23 cellular contexts compared by ENCODE assay signal in the genomic region with DNA sequence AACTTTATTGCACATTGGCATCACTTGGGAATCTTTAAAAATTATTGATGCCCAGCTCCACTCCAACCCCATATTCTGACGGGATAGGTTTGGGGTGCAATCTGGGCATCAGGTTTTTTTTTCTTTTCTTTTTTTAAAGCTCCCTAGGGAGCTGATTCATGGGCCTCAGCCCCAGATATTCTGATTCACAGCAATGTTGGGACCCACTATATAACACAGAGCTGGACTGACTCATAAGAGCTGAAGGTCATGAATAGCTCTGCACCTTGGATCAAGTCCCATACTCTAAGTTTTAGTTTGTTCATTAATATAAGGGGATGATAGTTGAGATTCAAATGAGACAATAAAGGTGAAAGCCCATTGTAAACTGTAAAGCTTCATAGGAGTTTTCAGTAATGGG.
DNase-seq lines count a peak whose midpoint lies in the region; ATAC-seq and TF ChIP-seq lines count a peak whose summit lies in the region.
"Had no signal": no experiment of that assay in that cellular context is flagged by ENCODE, and none has a peak within 500 bp of the region (broad histone marks: within the 10 kb centered on the region; RNA-seq: fewer than 3 reads in every experiment).

No MANE protein-coding gene starts in this region.

- no peak overlapping the region for H3K4me3 ChIP-seq in heart left ventricle
- no peak overlapping the region for H3K4me3 ChIP-seq in RWPE2 (ENCODE audit: severe bottlenecking)
- H3K4me3 ChIP-seq: A549, gastrocnemius medialis, lower lobe of right lung, spleen, transverse colon had no signal

- no peak overlapping the region for H3K4me3 Mint-ChIP-seq in effector memory CD8-positive, alpha-beta T cell
- H3K4me3 Mint-ChIP-seq: activated naive CD8-positive, alpha-beta T cell treated with anti-CD3 and anti-CD28 coated beads for 36 hours; CD8-positive, alpha-beta memory T cell; stimulated activated effector memory CD8-positive, alpha-beta T cell treated with anti-CD3 and anti-CD28 coated beads, Interleukin-12 subunit alpha, Interleukin-12 subunit beta, amount 100 ng/mL, for 72 hours had no signal

- no peaks in the 10 kb centered on the region for H3K36me3 Mint-ChIP-seq in effector memory CD8-positive, alpha-beta T cell (ENCODE audit: insufficient read depth)
- H3K36me3 Mint-ChIP-seq: activated naive CD8-positive, alpha-beta T cell treated with anti-CD3 and anti-CD28 coated beads for 36 hours; CD8-positive, alpha-beta memory T cell; stimulated activated effector memory CD8-positive, alpha-beta T cell treated with anti-CD3 and anti-CD28 coated beads, Interleukin-12 subunit alpha, Interleukin-12 subunit beta, amount 100 ng/mL, for 72 hours had no signal

- ATAC-seq in heart left ventricle (peak in 3 of 4 donors; percentile 32 to 82 (median 63)), Right ventricle myocardium inferior (no peak), RWPE2 (ENCODE audit: low read depth) (0 out of 3 replicates have a peak, but pooled peaks have one; percentile 35), GM21737 (IDR thresholded peaks at IDR 0.05; ENCODE audit: unreplicated experiment) (no peak), HG03175 (IDR thresholded peaks at IDR 0.05; ENCODE audit: unreplicated experiment) (no peak)
- ATAC-seq in effector memory CD8-positive, alpha-beta T cell (replicated peaks) = no peak
- ATAC-seq: A549; gastrocnemius medialis; lower lobe of right lung; stimulated activated effector memory CD8-positive, alpha-beta T cell treated with anti-CD3 and anti-CD28 coated beads, Interleukin-12 subunit alpha, Interleukin-12 subunit beta, amount 100 ng/mL, for 72 hours had no signal

- H3K27me3 Mint-ChIP-seq in effector memory CD8-positive, alpha-beta T cell = peaks cover 0 to 8% of the 10 kb centered on the region in 2 donors
- H3K27me3 Mint-ChIP-seq: activated naive CD8-positive, alpha-beta T cell treated with anti-CD3 and anti-CD28 coated beads for 36 hours had no signal

- no peaks in the 10 kb centered on the region for H3K9me3 Mint-ChIP-seq in effector memory CD8-positive, alpha-beta T cell
- H3K9me3 Mint-ChIP-seq: activated naive CD8-positive, alpha-beta T cell treated with anti-CD3 and anti-CD28 coated beads for 36 hours; CD8-positive, alpha-beta memory T cell; stimulated activated effector memory CD8-positive, alpha-beta T cell treated with anti-CD3 and anti-CD28 coated beads, Interleukin-12 subunit alpha, Interleukin-12 subunit beta, amount 100 ng/mL, for 72 hours had no signal

- H3K36me3 ChIP-seq in heart left ventricle (no peaks in the 10 kb centered on the region), RWPE2 (ENCODE audit: low read depth) (no peaks in the 10 kb centered on the region)
- H3K36me3 ChIP-seq: gastrocnemius medialis, lower lobe of right lung, transverse colon had no signal

- H3K4me1 ChIP-seq in heart left ventricle (peaks cover 0 to 29% (median 10%) of the 10 kb centered on the region in 12 donors), RWPE2 (ENCODE audit: insufficient read depth, poor library complexity, severe bottlenecking) (no peaks in the 10 kb centered on the region)
- H3K4me1 ChIP-seq: A549, gastrocnemius medialis, lower lobe of right lung, parathyroid adenoma, spleen had no signal

- no peaks in the 10 kb centered on the region for H3K4me1 Mint-ChIP-seq in effector memory CD8-positive, alpha-beta T cell (ENCODE audit: low read depth in 2 of 2)
- H3K4me1 Mint-ChIP-seq: activated naive CD8-positive, alpha-beta T cell treated with anti-CD3 and anti-CD28 coated beads for 36 hours; CD8-positive, alpha-beta memory T cell; stimulated activated effector memory CD8-positive, alpha-beta T cell treated with anti-CD3 and anti-CD28 coated beads, Interleukin-12 subunit alpha, Interleukin-12 subunit beta, amount 100 ng/mL, for 72 hours had no signal

- no peak for DNase-seq in heart left ventricle
- no peak for DNase-seq in Right ventricle myocardium inferior (ENCODE audit: missing footprints)
- no peak for DNase-seq in RWPE2 (ENCODE audit: low spot score)
- peak; percentile 70 for DNase-seq in fibroblast of peridontal ligament (ENCODE audit: extremely low read depth)
- no peak for DNase-seq in SIG-M5 treated with dmso at 0.1 percent for 504 hours (lab: John Stamatoyannopoulos, UW; ENCODE audit: unreplicated experiment)
- DNase-seq in effector memory CD8-positive, alpha-beta T cell = no peak
- DNase-seq: activated naive CD8-positive, alpha-beta T cell treated with anti-CD3 and anti-CD28 coated beads for 36 hours; CD8-positive, alpha-beta memory T cell; cerebellar nuclear complex; DMS79 treated with DMSO at 0.1 percent for 48 hours; gastrocnemius medialis; lower lobe of right lung; MM.1S; NCI-H1694 treated with DMSO at 0.1 percent for 48 hours; NCI-H446; NK-92 treated with Interleukin-12 subunit alpha and Interleukin-12 subunit beta, amount 100 ng/mL, for 24 hours; spleen; transverse colon had no signal

- H3K27ac Mint-ChIP-seq in effector memory CD8-positive, alpha-beta T cell = no peak overlapping the region
- H3K27ac Mint-ChIP-seq: activated naive CD8-positive, alpha-beta T cell treated with anti-CD3 and anti-CD28 coated beads for 36 hours; CD8-positive, alpha-beta memory T cell; stimulated activated effector memory CD8-positive, alpha-beta T cell treated with anti-CD3 and anti-CD28 coated beads, Interleukin-12 subunit alpha, Interleukin-12 subunit beta, amount 100 ng/mL, for 72 hours had no signal

- no peak for TF ChIP-seq POLR2A in heart left ventricle (IDR thresholded peaks at IDR 0.05)

- 84 to 100% (median 90%) methylated on average over 1 of the region's 1 CpG for WGBS in heart left ventricle, 4 donors

- no peak overlapping the region for H3K27ac ChIP-seq in heart left ventricle
- H3K27ac ChIP-seq in RWPE2 (ENCODE audit: poor library complexity, severe bottlenecking) = no peak overlapping the region
- H3K27ac ChIP-seq: A549, gastrocnemius medialis, lower lobe of right lung, parathyroid adenoma, spleen, transverse colon had no signal

- intact Hi-C loops in heart left ventricle (cut with DNase I) (no loop called here), Right ventricle myocardium inferior (cut with DNase I) (no loop called here)

- TF ChIP-seq CTCF in heart left ventricle (IDR thresholded peaks at IDR 0.05) (no peak), RWPE2 (IDR thresholded peaks at IDR 0.05; ENCODE audit: poor library complexity, severe bottlenecking) (no peak)

- H3K9me3 ChIP-seq in heart left ventricle = no peaks in the 10 kb centered on the region
- no peaks in the 10 kb centered on the region for H3K9me3 ChIP-seq in RWPE2 (ENCODE audit: severe bottlenecking)
- H3K9me3 ChIP-seq: A549, gastrocnemius medialis, lower lobe of right lung, spleen, transverse colon had no signal

- H3K27me3 ChIP-seq in heart left ventricle (no peaks in the 10 kb centered on the region), RWPE2 (ENCODE audit: insufficient read depth, poor library complexity, severe bottlenecking) (no peaks in the 10 kb centered on the region)
- H3K27me3 ChIP-seq: gastrocnemius medialis, spleen, transverse colon had no signal

Comparison
In these comparisons a context has a peak if more than half of its experiments do, and no peak if none do; other contexts are left out.
1. ATAC-seq: peak in heart left ventricle (3 of 4) and RWPE2 (single experiment); none in Right ventricle myocardium inferior (single experiment), GM21737 (single experiment), HG03175 (single experiment) and effector memory CD8-positive, alpha-beta T cell (single experiment).